Comparison of ENCODE assay signal across 8 cellular contexts in the genomic region with DNA sequence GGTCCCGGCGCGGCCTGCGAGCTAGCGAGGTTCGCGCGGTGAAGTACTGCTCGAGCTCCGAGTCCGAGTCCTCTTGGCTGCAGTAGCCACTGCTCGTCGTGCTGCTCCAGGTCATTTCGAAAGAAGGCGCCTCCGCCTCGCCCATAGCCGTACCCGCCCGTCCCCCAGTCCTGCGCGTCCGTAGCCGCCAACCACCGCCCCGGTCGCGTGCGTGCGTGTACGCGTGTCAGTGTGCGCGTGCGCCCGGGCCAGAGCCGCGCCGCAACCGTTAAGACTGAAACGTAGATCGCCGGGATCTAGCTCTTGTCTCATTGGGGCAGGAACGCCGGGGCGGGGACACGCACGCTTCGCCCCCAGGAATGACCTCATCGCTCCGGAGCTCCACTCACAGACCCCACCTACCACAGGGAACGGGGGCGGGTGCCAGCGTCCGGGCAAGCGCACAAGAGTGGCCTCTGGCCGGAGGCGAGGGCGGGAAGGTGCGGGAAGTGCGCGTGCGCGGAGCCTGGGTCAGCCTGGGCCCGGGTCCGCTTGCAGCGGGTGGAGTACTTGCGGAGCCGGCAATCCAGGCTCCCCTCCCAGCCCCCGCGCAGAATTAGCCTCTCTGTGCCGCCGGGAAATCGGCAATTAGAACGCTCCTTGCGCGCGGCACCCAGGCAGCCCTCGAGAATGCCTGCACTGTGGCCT. TPM values are rescaled to one million over a fixed set of nuclear protein-coding genes. Genes with fewer than 3 reads are reported as not detected.
DNase-seq lines count a peak whose midpoint lies in the region; ATAC-seq and TF ChIP-seq lines count a peak whose summit lies in the region.

No MANE protein-coding gene starts in this region.

- TF ChIP-seq CTCF in left lung (IDR thresholded peaks at IDR 0.05), result no peak

- H3K36me3 Mint-ChIP-seq in activated CD4-positive, alpha-beta T cell treated with anti-CD3 and anti-CD28 coated beads, Interleukin-2, amount 10 ng/mL, durations not matched to agents 7 days and 5 days (ENCODE audit: low read depth), result peaks cover 59% of the 10 kb centered on the region

- H3K4me3 ChIP-seq in left lung, result peak overlapping the region; percentile 51 to 81

- H3K27ac ChIP-seq in left lung, result peak overlapping the region; percentile 94 to 98

- H3K4me1 ChIP-seq in left lung, result peaks cover 36 to 89% of the 10 kb centered on the region in 2 donors

- H3K9me3 ChIP-seq in left lung, result no peaks in the 10 kb centered on the region

- peak overlapping the region; percentile 87 for H3K4me3 Mint-ChIP-seq in activated CD4-positive, alpha-beta T cell treated with anti-CD3 and anti-CD28 coated beads, Interleukin-2, amount 10 ng/mL, durations not matched to agents 7 days and 5 days

- peak; percentile 61 for ATAC-seq in GM19351 (IDR thresholded peaks at IDR 0.05; ENCODE audit: unreplicated experiment)
- ATAC-seq in HG03520 (IDR thresholded peaks at IDR 0.05; ENCODE audit: unreplicated experiment), result peak; percentile 67
- peak; percentile 86 for ATAC-seq in left lung

- no peaks in the 10 kb centered on the region for H3K27me3 Mint-ChIP-seq in activated CD4-positive, alpha-beta T cell treated with anti-CD3 and anti-CD28 coated beads, Interleukin-2, amount 10 ng/mL, durations not matched to agents 7 days and 5 days

- no peaks in the 10 kb centered on the region for H3K9me3 Mint-ChIP-seq in activated CD4-positive, alpha-beta T cell treated with anti-CD3 and anti-CD28 coated beads, Interleukin-2, amount 10 ng/mL, durations not matched to agents 7 days and 5 days

- H3K36me3 ChIP-seq in left lung, result peaks cover 0 to 12% of the 10 kb centered on the region in 2 donors

- DNase-seq in C1 segment of cervical spinal cord (lab: John Stamatoyannopoulos, UW), result peak; percentile 82 to 99 (median 96)
- DNase-seq in NCI-H526 treated with DMSO at 0.1 percent for 48 hours (lab: John Stamatoyannopoulos, UW), result peak; percentile 97
- peak; percentile 97 for DNase-seq in activated CD4-positive, alpha-beta T cell treated with anti-CD3 and anti-CD28 coated beads, Interleukin-2, amount 10 ng/mL, durations not matched to agents 7 days and 5 days
- DNase-seq in cortex of kidney (lab: John Stamatoyannopoulos, UW), result peak; percentile 91
- peak; percentile 100 for DNase-seq in left lung
- peak; percentile 93 for DNase-seq in stimulated activated CD4-positive, alpha-beta T cell treated with anti-CD3 and anti-CD28 coated beads, Interleukin-2, amount 100 ng/mL, for 4 hours (ENCODE audit: low read depth)

- peaks cover 67% of the 10 kb centered on the region for H3K4me1 Mint-ChIP-seq in activated CD4-positive, alpha-beta T cell treated with anti-CD3 and anti-CD28 coated beads, Interleukin-2, amount 10 ng/mL, durations not matched to agents 7 days and 5 days

- no peaks in the 10 kb centered on the region for H3K27me3 ChIP-seq in left lung

- intact Hi-C loops in left lung (cut with DNase I), result no loop called here

- POLR2A ChIA-PET in activated CD4-positive, alpha-beta T cell treated with anti-CD3 and anti-CD28 coated beads, Interleukin-2, amount 10 ng/mL, durations not matched to agents 7 days and 5 days (lab: Charles Lee), result interaction anchor here (0.7 to 1.7 kb wide), 6 partner anchors 9 to 276 kb away, joined by 3 to 11 read pairs (median 4); a partner anchor contains a TSS

- CTCF ChIA-PET in activated CD4-positive, alpha-beta T cell treated with anti-CD3 and anti-CD28 coated beads, Interleukin-2, amount 10 ng/mL, durations not matched to agents 7 days and 5 days (lab: Charles Lee), result interaction anchor here (0.9 to 9.2 kb wide), 14 partner anchors 9 to 279 kb away, joined by 3 to 76 read pairs (median 5); a partner anchor contains a TSS

- peak overlapping the region; percentile 95 for H3K27ac Mint-ChIP-seq in activated CD4-positive, alpha-beta T cell treated with anti-CD3 and anti-CD28 coated beads, Interleukin-2, amount 10 ng/mL, durations not matched to agents 7 days and 5 days

RNA-seq across cellular contexts. Expression of a gene that starts 3.3 kb away (rescaled TPM):
- total RNA-seq in activated CD4-positive, alpha-beta T cell treated with anti-CD3 and anti-CD28 coated beads, Interleukin-2, amount 10 ng/mL, durations not matched to agents 7 days and 5 days, result 100 to 1,000 TPM in 1 of 2 experiments, 10 to 100 TPM in 1; 88.3 to 122 TPM
- total RNA-seq in left lung, result 10 to 100 TPM; 29.8 to 40.7 TPM

RNA-seq across cellular contexts. Expression of a gene that starts 8.2 kb away (rescaled TPM):
- total RNA-seq in activated CD4-positive, alpha-beta T cell treated with anti-CD3 and anti-CD28 coated beads, Interleukin-2, amount 10 ng/mL, durations not matched to agents 7 days and 5 days, result 1 to 10 TPM; 3.5 to 3.6 TPM
- 10 to 100 TPM in 1 of 2 donors, 1 to 10 TPM in 1; 1.6 to 16.3 TPM for total RNA-seq in left lung

RNA-seq across cellular contexts. Expression of a gene that starts 9.3 kb away (rescaled TPM):
- 10 to 100 TPM; 16.1 to 17.7 TPM for total RNA-seq in activated CD4-positive, alpha-beta T cell treated with anti-CD3 and anti-CD28 coated beads, Interleukin-2, amount 10 ng/mL, durations not matched to agents 7 days and 5 days
- total RNA-seq in left lung, result 10 to 100 TPM; 27.8 to 29.6 TPM

RNA-seq across cellular contexts. Expression of a gene that starts 13.3 kb away (rescaled TPM):
- total RNA-seq in activated CD4-positive, alpha-beta T cell treated with anti-CD3 and anti-CD28 coated beads, Interleukin-2, amount 10 ng/mL, durations not matched to agents 7 days and 5 days, result 10 to 100 TPM; 40.8 to 46.5 TPM
- total RNA-seq in left lung, result 10 to 100 TPM; 16.1 to 18.7 TPM

RNA-seq across cellular contexts. Expression of a gene that starts 13.3 kb away (rescaled TPM):
- 10 to 100 TPM; 35.3 to 40.9 TPM for total RNA-seq in activated CD4-positive, alpha-beta T cell treated with anti-CD3 and anti-CD28 coated beads, Interleukin-2, amount 10 ng/mL, durations not matched to agents 7 days and 5 days
- total RNA-seq in left lung, result 10 to 100 TPM; 21.3 to 28.3 TPM

Comparison
In these comparisons a context has a peak if more than half of its experiments do, and no peak if none do; other contexts are left out.
1. Peak in every context shown above with its lines: DNase-seq, ATAC-seq, H3K4me3 ChIP-seq and H3K27ac ChIP-seq.